In genomic region chr7:52064493-52064892, GRCh38 we compare ENCODE assay signal across 15 cellular contexts.
DNase-seq lines count a peak whose midpoint lies in the region; ATAC-seq and TF ChIP-seq lines count a peak whose summit lies in the region.
"Had no signal": no experiment of that assay in that cellular context is flagged by ENCODE, and none has a peak within 500 bp of the region (broad histone marks: within the 10 kb centered on the region; RNA-seq: fewer than 3 reads in every experiment).

No MANE protein-coding gene starts in this region.

- H3K27me3 ChIP-seq in HUES48 (ENCODE audit: control insufficient read depth, insufficient read depth, low read length), result no peaks in the 10 kb centered on the region
- no peaks in the 10 kb centered on the region for H3K27me3 ChIP-seq in iPS-18a (ENCODE audit: control insufficient read depth, insufficient read depth, low read length)
- no peaks in the 10 kb centered on the region for H3K27me3 ChIP-seq in neuron (ENCODE audit: insufficient read depth, low read length)
- no peaks in the 10 kb centered on the region for H3K27me3 ChIP-seq in tibial artery

- no peak for ATAC-seq in GM18517 (IDR thresholded peaks at IDR 0.05; ENCODE audit: unreplicated experiment)
- ATAC-seq: HCT116 had no signal

- H3K4me3 ChIP-seq in HUES48 (ENCODE audit: low read depth, low read length) (no peak overlapping the region), iPS-18a (ENCODE audit: low read length) (peak overlapping the region; percentile 10), neuron (ENCODE audit: low read length) (no peak overlapping the region), tibial artery (no peak overlapping the region)

- peaks cover 48% of the 10 kb centered on the region for H3K4me1 ChIP-seq in HUES48 (ENCODE audit: control insufficient read depth, insufficient read depth, low read length)
- H3K4me1 ChIP-seq in iPS-18a (ENCODE audit: control insufficient read depth, low read depth, low read length), result peaks cover 37% of the 10 kb centered on the region
- H3K4me1 ChIP-seq in neuron (ENCODE audit: insufficient read depth, low read length), result peaks cover 19% of the 10 kb centered on the region
- no peaks in the 10 kb centered on the region for H3K4me1 ChIP-seq in tibial artery

- H3K27ac ChIP-seq in HUES48 (ENCODE audit: low read depth, low read length), result peak overlapping the region; percentile 37
- peak overlapping the region; percentile 18 for H3K27ac ChIP-seq in iPS-18a (ENCODE audit: low read length)
- no peak overlapping the region for H3K27ac ChIP-seq in tibial artery

- H3K36me3 ChIP-seq in HUES48 (ENCODE audit: control insufficient read depth, insufficient read depth, low read length), result no peaks in the 10 kb centered on the region
- H3K36me3 ChIP-seq in iPS-18a (ENCODE audit: control insufficient read depth, low read depth, low read length), result no peaks in the 10 kb centered on the region
- H3K36me3 ChIP-seq in neuron (ENCODE audit: insufficient read depth, low read length), result no peaks in the 10 kb centered on the region
- H3K36me3 ChIP-seq in tibial artery, result no peaks in the 10 kb centered on the region

- H2AFZ ChIP-seq in neuron (ENCODE audit: low read depth, low read length), result peak overlapping the region; percentile 41

- in situ Hi-C loops in KBM-7 (cut with MboI; ENCODE audit: low pct_unique_long_range_greater_than_20kb, low sequenced_read_pairs), result no loop called here

- intact Hi-C loops in tibial artery (cut with DNase I; ENCODE audit: low total_unique reads), result no loop called here

- no peak for DNase-seq in tibial artery
- DNase-seq in KBM-7, result no peak
- DNase-seq: C1 segment of cervical spinal cord; Calu3; CD4-positive, alpha-beta memory T cell; COR-L47; DMS53; DMS79 treated with DMSO at 0.1 percent for 48 hours; GF-D8; H7 had no signal

- TF ChIP-seq CTCF in tibial artery (IDR thresholded peaks at IDR 0.05), result no peak

- no peaks in the 10 kb centered on the region for H3K9me3 ChIP-seq in HUES48 (ENCODE audit: control insufficient read depth, insufficient read depth, low read length)
- no peaks in the 10 kb centered on the region for H3K9me3 ChIP-seq in iPS-18a (ENCODE audit: control insufficient read depth, low read depth, low read length)
- H3K9me3 ChIP-seq in neuron (ENCODE audit: low read length), result no peaks in the 10 kb centered on the region
- no peaks in the 10 kb centered on the region for H3K9me3 ChIP-seq in tibial artery

- H3K9ac ChIP-seq in HUES48 (ENCODE audit: low read depth, low read length), result no peak overlapping the region
- no peak overlapping the region for H3K9ac ChIP-seq in iPS-18a (ENCODE audit: low read length)

Comparison
In these comparisons a context has a peak if more than half of its experiments do, and no peak if none do; other contexts are left out.
1. H3K27ac ChIP-seq: peak in HUES48 (single experiment) and iPS-18a (single experiment); none in tibial artery (0 of 2).